In genomic region chr4:155376387-155377268, GRCh38 we compare ENCODE assay signal across 8 cellular contexts. TPM values are rescaled to one million over a fixed set of nuclear protein-coding genes. Genes with fewer than 3 reads are reported as not detected.
A peak's percentile ranks its signal among the peaks of the same experiment; 100 is the strongest.
DNase-seq lines count a peak whose midpoint lies in the region; ATAC-seq and TF ChIP-seq lines count a peak whose summit lies in the region.

Gene MAP9, minus strand, starts transcription at chr4:155376965. Its CDS starts 1,115 bp downstream, at chr4:155375850.

- H3K27ac Mint-ChIP-seq in endothelial cell (ENCODE audit: unreplicated experiment): peak within 1 kb of the TSS; percentile 69

- H3K27me3 Mint-ChIP-seq in endothelial cell (ENCODE audit: unreplicated experiment): no peaks in the 10 kb centered on the region

- ATAC-seq in GM19025 (IDR thresholded peaks at IDR 0.05; ENCODE audit: low read depth, unreplicated experiment) (peak; percentile 98), HG03196 (IDR thresholded peaks at IDR 0.05; ENCODE audit: unreplicated experiment) (peak; percentile 99)

- H3K4me3 Mint-ChIP-seq in endothelial cell (ENCODE audit: unreplicated experiment): peak within 1 kb of the TSS; percentile 94

- no peak for TF ChIP-seq CTCF in endothelial cell (IDR thresholded peaks at IDR 0.05; ENCODE audit: unreplicated experiment)

- H3K36me3 Mint-ChIP-seq in endothelial cell (ENCODE audit: low read depth, unreplicated experiment): no peaks in the 10 kb centered on the region

- no peaks in the 10 kb centered on the region for H3K9me3 Mint-ChIP-seq in endothelial cell (ENCODE audit: unreplicated experiment)

- DNase-seq in AG08395 (ENCODE audit: low spot score) (peak; percentile 85), NCI-H524 treated with DMSO at 0.1 percent for 48 hours (lab: John Stamatoyannopoulos, UW) (peak; percentile 78), endothelial cell (ENCODE audit: low spot score) (peak; percentile 86), middle frontal gyrus (ENCODE audit: extremely low spot score, low spot score) (peak; percentile 89)
- DNase-seq in activated CD8-positive, alpha-beta memory T cell treated with anti-CD3 and anti-CD28 coated beads, Interleukin-2, amount 50 U/mL, for 24 hours (ENCODE audit: extremely low read depth): peak; percentile 72
- DNase-seq in stimulated activated CD8-positive, alpha-beta memory T cell treated with anti-CD3 and anti-CD28 coated beads, Interleukin-2, amount 100 ng/mL, for 1 hour (ENCODE audit: low read depth in 2 of 2): peak; percentile 69 to 80

- H3K4me1 Mint-ChIP-seq in endothelial cell (ENCODE audit: unreplicated experiment): peaks cover 5% of the 10 kb centered on the region

RNA-seq across cellular contexts. Expression of gene MAP9, which starts in this region (rescaled TPM):
- total RNA-seq in endothelial cell (ENCODE audit: unreplicated experiment): 9.2 TPM

Comparison
In these comparisons a context has a peak if more than half of its experiments do, and no peak if none do; other contexts are left out.
1. Peak in every context shown above with its lines: DNase-seq and ATAC-seq.